27 cellular contexts compared by ENCODE assay signal in the genomic region with DNA sequence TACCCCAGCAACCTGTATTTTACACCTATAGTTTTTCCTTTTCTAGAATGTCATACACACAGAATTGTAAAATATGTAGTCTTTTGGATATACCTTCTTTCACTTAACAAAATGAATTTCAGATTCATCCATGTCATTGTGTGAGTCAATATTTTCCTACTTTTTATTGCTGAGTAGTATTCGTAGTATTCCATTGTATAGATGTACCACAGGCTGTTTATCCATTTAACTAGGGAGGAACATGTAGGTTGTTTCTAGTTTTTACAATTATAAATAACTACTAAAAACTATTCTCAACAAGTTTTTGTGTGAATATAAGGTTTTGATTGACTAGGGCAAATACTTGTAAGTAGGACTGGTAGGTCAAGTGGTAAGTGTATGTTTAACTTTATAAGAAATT.
"Had no signal": no experiment of that assay in that cellular context is flagged by ENCODE, and none has a peak within 500 bp of the region (broad histone marks: within the 10 kb centered on the region; RNA-seq: fewer than 3 reads in every experiment).

No MANE protein-coding gene starts in this region.

- H3K4me1 ChIP-seq: stomach, suprapubic skin, testis, thyroid gland, tibial artery, tibial nerve, transverse colon, upper lobe of left lung, upper lobe of right lung, uterus, vagina had no signal

- H3K4me3 ChIP-seq: stomach, suprapubic skin, testis, thoracic aorta, thyroid gland, tibial artery, tibial nerve, transverse colon, upper lobe of left lung, upper lobe of right lung, uterus, vagina had no signal

- H3K36me3 ChIP-seq: stomach, suprapubic skin, thoracic aorta, thyroid gland, tibial artery, tibial nerve, transverse colon, upper lobe of left lung, upper lobe of right lung, uterus, vagina had no signal

- H3K27ac ChIP-seq: stomach, suprapubic skin, testis, thoracic aorta, thyroid gland, tibial artery, tibial nerve, transverse colon, upper lobe of left lung, upper lobe of right lung, uterus, vagina had no signal

- H3K27me3 ChIP-seq: stomach, testis, thyroid gland, tibial artery, tibial nerve, upper lobe of left lung, upper lobe of right lung, uterus, vagina had no signal

- FAIRE-seq: urothelium cell line had no signal

- DNase-seq: stimulated activated CD4-positive, alpha-beta T cell treated with anti-CD3 and anti-CD28 coated beads, Interleukin-2, amount 100 ng/mL, for 48 hours; stimulated activated CD4-positive, alpha-beta T cell treated with anti-CD3 and anti-CD28 coated beads, Interleukin-4, amount 100 ng/mL, for 1 hour; stimulated activated CD4-positive, alpha-beta T cell treated with anti-CD3 and anti-CD28 coated beads, Interleukin-4, amount 100 ng/mL, for 24 hours; stimulated activated CD4-positive, alpha-beta T cell treated with anti-CD3 and anti-CD28 coated beads, Interleukin-4, amount 100 ng/mL, for 4 hours; stimulated activated CD8-positive, alpha-beta memory T cell treated with anti-CD3 and anti-CD28 coated beads, Interleukin-4, amount 100 ng/mL, for 48 hours; stimulated activated naive B cell treated with anti-CD40 and anti-IgM and Interleukin-4, amounts not matched to agents 10 μg/mL and 1 μg/mL and 100 μg/mL, for 72 hours; stimulated activated naive CD4-positive, alpha-beta T cell; stimulated activated naive CD4-positive, alpha-beta T cell treated with Interleukin-2 at 50 U/mL for 16 hours; stimulated activated naive CD8-positive, alpha-beta T cell treated with anti-CD3 and anti-CD28 coated beads, Interleukin-15, amount 100 ng/mL, for 72 hours; stimulated activated naive CD8-positive, alpha-beta T cell treated with anti-CD3 and anti-CD28 coated beads, Interleukin-15, Interleukin-2, amounts not matched to agents 100 U/mL and 50 U/mL, for 24 hours; stomach; substantia nigra; testis; thyroid gland; tibial artery; transverse colon; trophoblast cell; upper lobe of left lung; upper lobe of right lung; uterus had no signal

- ATAC-seq: stimulated activated effector memory CD8-positive, alpha-beta T cell treated with anti-CD3 and anti-CD28 coated beads, Interleukin-12 subunit alpha, Interleukin-12 subunit beta, amount 100 ng/mL, for 72 hours; stimulated activated memory B cell treated with anti-CD40 and anti-IgM and Interleukin-4, amounts not matched to agents 10 μg/mL and 1 μg/mL and 100 μg/mL, for 72 hours; stimulated activated naive B cell treated with anti-CD40 and anti-IgM and Interleukin-4, amounts not matched to agents 10 μg/mL and 1 μg/mL and 100 μg/mL, for 72 hours; stimulated activated naive CD8-positive, alpha-beta T cell treated with anti-CD3 and anti-CD28 coated beads, Interleukin-15, amount 100 ng/mL, for 72 hours; stimulated activated naive CD8-positive, alpha-beta T cell treated with anti-CD3 and anti-CD28 coated beads, Interleukin-15, Interleukin-2, amounts not matched to agents 100 U/mL and 50 U/mL, for 24 hours; upper lobe of right lung had no signal

- H3K9me3 ChIP-seq: suprapubic skin, testis, thyroid gland, transverse colon, upper lobe of left lung, upper lobe of right lung, uterus, vagina had no signal
